ENCODE assay signal across 33 cellular contexts in genomic region chr3:20264900-20265567, GRCh38.
"Had no signal": no experiment of that assay in that cellular context is flagged by ENCODE, and none has a peak within 500 bp of the region (broad histone marks: within the 10 kb centered on the region; RNA-seq: fewer than 3 reads in every experiment).

No MANE protein-coding gene starts in this region.

- H3K4me2 ChIP-seq: SK-N-SH had no signal

- H3K4me3 ChIP-seq: cardiac muscle cell, Peyer's patch, SJSA1 had no signal

- H3K27me3 ChIP-seq: brain microvascular endothelial cell, cardiac muscle cell, Peyer's patch, SJSA1 had no signal

- H3K4me1 Mint-ChIP-seq: activated B cell treated with CpG ODN at 0.5 μM for 24 hours; activated CD8-positive, alpha-beta memory T cell treated with anti-CD3 and anti-CD28 coated beads, Interleukin-2, amount 10 ng/mL, durations not matched to agents 7 days and 5 days; activated naive CD8-positive, alpha-beta T cell treated with anti-CD3 and anti-CD28 coated beads, Interleukin-2, amount 50 U/mL, for 24 hours; central memory CD8-positive, alpha-beta T cell had no signal

- H3K4me3 Mint-ChIP-seq: activated B cell treated with CpG ODN at 0.5 μM for 24 hours; activated CD4-positive, alpha-beta memory T cell treated with anti-CD3 and anti-CD28 coated beads for 36 hours; activated CD8-positive, alpha-beta memory T cell treated with anti-CD3 and anti-CD28 coated beads, Interleukin-2, amount 10 ng/mL, durations not matched to agents 7 days and 5 days; activated naive CD4-positive, alpha-beta T cell treated with anti-CD3 and anti-CD28 coated beads, Interleukin-2, amount 10 ng/mL, durations not matched to agents 7 days and 5 days; activated naive CD8-positive, alpha-beta T cell; activated naive CD8-positive, alpha-beta T cell treated with anti-CD3 and anti-CD28 coated beads, Interleukin-2, amount 50 U/mL, for 24 hours; central memory CD8-positive, alpha-beta T cell; T-helper 1 cell treated with Interleukin-12 subunit alpha and Interleukin-12 subunit beta and Interleukin-4 antibody, amounts not matched to agents 30 μg/mL and 1 μg/mL, for 36 hours; T-helper 2 cell treated with Interferon-gamma antibody and Interleukin-4, amounts not matched to agents 5 μg/mL and 100 μg/mL, for 36 hours had no signal

- H3K27ac ChIP-seq: brain microvascular endothelial cell, cardiac muscle cell, Peyer's patch, SJSA1 had no signal

- H3K36me3 Mint-ChIP-seq: activated CD8-positive, alpha-beta memory T cell treated with anti-CD3 and anti-CD28 coated beads, Interleukin-2, amount 10 ng/mL, durations not matched to agents 7 days and 5 days; activated naive CD4-positive, alpha-beta T cell treated with anti-CD3 and anti-CD28 coated beads, Interleukin-2, amount 10 ng/mL, durations not matched to agents 7 days and 5 days had no signal

- H3K27me3 Mint-ChIP-seq: activated B cell treated with CpG ODN at 0.5 μM for 24 hours; activated CD4-positive, alpha-beta memory T cell treated with anti-CD3 and anti-CD28 coated beads for 36 hours; activated CD8-positive, alpha-beta memory T cell treated with anti-CD3 and anti-CD28 coated beads, Interleukin-2, amount 10 ng/mL, durations not matched to agents 7 days and 5 days; activated naive CD8-positive, alpha-beta T cell; activated naive CD8-positive, alpha-beta T cell treated with anti-CD3 and anti-CD28 coated beads, Interleukin-2, amount 50 U/mL, for 24 hours; central memory CD8-positive, alpha-beta T cell had no signal

- ATAC-seq: activated CD8-positive, alpha-beta memory T cell treated with anti-CD3 and anti-CD28 coated beads, Interleukin-2, amount 10 ng/mL, durations not matched to agents 7 days and 5 days; activated naive CD8-positive, alpha-beta T cell treated with anti-CD3 and anti-CD28 coated beads, Interleukin-2, amount 50 U/mL, for 24 hours; PC-3 had no signal

- DNase-seq: activated B cell treated with CpG ODN at 0.5 μM for 24 hours; activated CD4-positive, alpha-beta memory T cell treated with anti-CD3 and anti-CD28 coated beads for 36 hours; activated CD4-positive, alpha-beta T cell treated with anti-CD3 and anti-CD28 coated beads for 4 hours; activated CD4-positive, alpha-beta T cell treated with anti-CD3 and anti-CD28 coated beads, Interleukin-2, amount 50 U/mL, for 1 hour; activated CD4-positive, CD25-positive, alpha-beta regulatory T cell treated with anti-CD3 and anti-CD28 coated beads, Interleukin-2, amount 50 U/mL, for 72 hours; activated CD8-positive, alpha-beta memory T cell treated with anti-CD3 and anti-CD28 coated beads for 24 hours; activated CD8-positive, alpha-beta memory T cell treated with anti-CD3 and anti-CD28 coated beads, Interleukin-2, amount 10 ng/mL, durations not matched to agents 7 days and 5 days; activated CD8-positive, alpha-beta memory T cell treated with anti-CD3 and anti-CD28 coated beads, Interleukin-2, amount 50 U/mL, for 48 hours; activated effector memory CD4-positive, alpha-beta T cell treated with Interleukin-2 at 50 U/mL for 16 hours; activated naive CD4-positive, alpha-beta T cell treated with anti-CD3 and anti-CD28 coated beads, Interleukin-2, amount 10 ng/mL, durations not matched to agents 7 days and 5 days; activated naive CD8-positive, alpha-beta T cell treated with anti-CD3 and anti-CD28 coated beads, Interleukin-2, amount 50 U/mL, for 24 hours; activated T-cell treated with anti-CD3 and anti-CD28 coated beads, Interleukin-2, amount 50 U/mL, for 48 hours; anterior cingulate cortex; brain microvascular endothelial cell; NCI-H1105; NCI-H1436; NCI-H1694; NCI-H1930; NCI-H2081 treated with DMSO at 0.1 percent for 48 hours; NCI-H345; NCI-H524 treated with DMSO at 0.1 percent for 48 hours; NK-92 treated with Interleukin-12 subunit alpha and Interleukin-12 subunit beta, amount 100 ng/mL, for 24 hours; PC-3; Peyer's patch; RPMI8226; SHP77 treated with DMSO at 0.1 percent for 48 hours; SK-N-SH had no signal

- H3K36me3 ChIP-seq: brain microvascular endothelial cell, cardiac muscle cell, Peyer's patch, SJSA1 had no signal

- H3K4me1 ChIP-seq: Peyer's patch, SJSA1 had no signal

- H3K9me3 ChIP-seq: SJSA1, SK-N-SH had no signal

- H3K9ac ChIP-seq: SK-N-SH had no signal

- H3K27ac Mint-ChIP-seq: activated B cell treated with CpG ODN at 0.5 μM for 24 hours; activated CD4-positive, alpha-beta memory T cell treated with anti-CD3 and anti-CD28 coated beads for 36 hours; activated CD8-positive, alpha-beta memory T cell treated with anti-CD3 and anti-CD28 coated beads, Interleukin-2, amount 10 ng/mL, durations not matched to agents 7 days and 5 days; activated naive CD4-positive, alpha-beta T cell treated with anti-CD3 and anti-CD28 coated beads, Interleukin-2, amount 10 ng/mL, durations not matched to agents 7 days and 5 days; activated naive CD8-positive, alpha-beta T cell; activated naive CD8-positive, alpha-beta T cell treated with anti-CD3 and anti-CD28 coated beads, Interleukin-2, amount 50 U/mL, for 24 hours; T-helper 1 cell treated with Interleukin-12 subunit alpha and Interleukin-12 subunit beta and Interleukin-4 antibody, amounts not matched to agents 30 μg/mL and 1 μg/mL, for 36 hours; T-helper 2 cell treated with Interferon-gamma antibody and Interleukin-4, amounts not matched to agents 5 μg/mL and 100 μg/mL, for 36 hours had no signal
